ENCODE assay signal across 23 cellular contexts in genomic region chr3:9433884-9434521, GRCh38. TPM values are rescaled to one million over a fixed set of nuclear protein-coding genes. Genes with fewer than 3 reads are reported as not detected.
DNase-seq lines count a peak whose midpoint lies in the region; ATAC-seq and TF ChIP-seq lines count a peak whose summit lies in the region.
"Had no signal": no experiment of that assay in that cellular context is flagged by ENCODE, and none has a peak within 500 bp of the region (broad histone marks: within the 10 kb centered on the region; RNA-seq: fewer than 3 reads in every experiment).

No MANE protein-coding gene starts in this region.

- TF ChIP-seq CTCF in WTC11 (IDR thresholded peaks at IDR 0.05): no peak

- POLR2A ChIA-PET in WTC11 (lab: Charles Lee): no interaction called here

- H3K36me3 ChIP-seq in CD4-positive, CD25-positive, alpha-beta regulatory T cell (ENCODE audit: control insufficient read depth, insufficient read depth, low read length): peaks cover 97% of the 10 kb centered on the region

- CTCF ChIA-PET in WTC11 (lab: Charles Lee): no interaction called here

- no peaks in the 10 kb centered on the region for H3K27me3 ChIP-seq in CD4-positive, CD25-positive, alpha-beta regulatory T cell (ENCODE audit: control insufficient read depth, insufficient read depth, low read length)
- H3K27me3 ChIP-seq: BE2C had no signal

- H3K4me3 ChIP-seq in CD4-positive, CD25-positive, alpha-beta regulatory T cell (ENCODE audit: low read depth, low read length): no peak overlapping the region

- DNase-seq in activated T-cell treated with anti-CD3 and anti-CD28 coated beads, Interleukin-2, amount 50 U/mL, for 72 hours: no peak
- DNase-seq in activated T-cell treated with anti-CD3 and anti-CD28 coated beads, Interleukin-2, amount 50 U/mL, for 1 hour: no peak
- no peak for DNase-seq in CD4-positive, CD25-positive, alpha-beta regulatory T cell
- DNase-seq in WTC11 (ENCODE audit: low spot score) (no peak), left ventricle myocardium superior (no peak), SW 1271 (lab: John Stamatoyannopoulos, UW) (no peak), SKM-1 (lab: John Stamatoyannopoulos, UW; ENCODE audit: unreplicated experiment) (no peak), dermis blood vessel endothelial cell (no peak)
- DNase-seq: 8988T, ACHN, BE2C, H7, Karpas-422, NCI-H1092, NCI-H1417 treated with DMSO at 0.1 percent for 48 hours, NCI-H1694 treated with DMSO at 0.1 percent for 48 hours, NCI-H2081, NCI-H2227 treated with DMSO at 0.1 percent for 48 hours, NCI-H526 treated with DMSO at 0.1 percent for 48 hours, RPMI8226, SHP77 treated with DMSO at 0.1 percent for 48 hours had no signal

- no peaks in the 10 kb centered on the region for H3K27me3 Mint-ChIP-seq in activated T-cell treated with anti-CD3 and anti-CD28 coated beads, Interleukin-2, amount 50 U/mL, for 72 hours (ENCODE audit: low read depth)
- H3K27me3 Mint-ChIP-seq in CD4-positive, CD25-positive, alpha-beta regulatory T cell: no peaks in the 10 kb centered on the region
- no peaks in the 10 kb centered on the region for H3K27me3 Mint-ChIP-seq in WTC11 (ENCODE audit: low read depth)

- no peaks in the 10 kb centered on the region for H3K9me3 Mint-ChIP-seq in activated T-cell treated with anti-CD3 and anti-CD28 coated beads, Interleukin-2, amount 50 U/mL, for 72 hours
- H3K9me3 Mint-ChIP-seq in CD4-positive, CD25-positive, alpha-beta regulatory T cell: no peaks in the 10 kb centered on the region
- H3K9me3 Mint-ChIP-seq in WTC11: no peaks in the 10 kb centered on the region
- H3K9me3 Mint-ChIP-seq: CD14-positive monocyte had no signal

- H3K27ac Mint-ChIP-seq in activated T-cell treated with anti-CD3 and anti-CD28 coated beads, Interleukin-2, amount 50 U/mL, for 72 hours: peak overlapping the region; percentile 1
- peak overlapping the region in 2 of 3 donors; percentile 62 to 75 for H3K27ac Mint-ChIP-seq in CD4-positive, CD25-positive, alpha-beta regulatory T cell
- peak overlapping the region; percentile 2; the same call in 1 of the 2 replicates for H3K27ac Mint-ChIP-seq in WTC11
- H3K27ac Mint-ChIP-seq: CD14-positive monocyte had no signal

- peaks cover 19 to 45% of the 10 kb centered on the region in 2 donors for H3K36me3 Mint-ChIP-seq in activated T-cell treated with anti-CD3 and anti-CD28 coated beads, Interleukin-2, amount 50 U/mL, for 72 hours (ENCODE audit: insufficient read depth in 2 of 2)
- peaks cover 52% of the 10 kb centered on the region for H3K36me3 Mint-ChIP-seq in CD4-positive, CD25-positive, alpha-beta regulatory T cell
- peaks cover 76% of the 10 kb centered on the region for H3K36me3 Mint-ChIP-seq in WTC11

- no peak overlapping the region for H3K27ac ChIP-seq in CD4-positive, CD25-positive, alpha-beta regulatory T cell (ENCODE audit: insufficient read depth, low read length, poor library complexity, severe bottlenecking)

- peaks cover 6% of the 10 kb centered on the region for H3K4me1 Mint-ChIP-seq in activated T-cell treated with anti-CD3 and anti-CD28 coated beads, Interleukin-2, amount 50 U/mL, for 72 hours (ENCODE audit: low read depth)
- H3K4me1 Mint-ChIP-seq in CD4-positive, CD25-positive, alpha-beta regulatory T cell: peaks cover 5 to 13% (median 10%) of the 10 kb centered on the region in 4 donors
- no peaks in the 10 kb centered on the region for H3K4me1 Mint-ChIP-seq in WTC11
- H3K4me1 Mint-ChIP-seq: CD14-positive monocyte had no signal

- no peaks in the 10 kb centered on the region for H3K9me3 ChIP-seq in CD4-positive, CD25-positive, alpha-beta regulatory T cell (ENCODE audit: control insufficient read depth in 2 of 2, low read length in 2 of 2)
- H3K9me3 ChIP-seq: BE2C had no signal

- no peaks in the 10 kb centered on the region for H3K4me1 ChIP-seq in CD4-positive, CD25-positive, alpha-beta regulatory T cell (ENCODE audit: control insufficient read depth, insufficient read depth, low read length, poor library complexity, severe bottlenecking)
- H3K4me1 ChIP-seq: BE2C had no signal

- ATAC-seq in activated T-cell treated with anti-CD3 and anti-CD28 coated beads, Interleukin-2, amount 50 U/mL, for 72 hours (replicated peaks in 1 of 2): no peak
- ATAC-seq in CD4-positive, CD25-positive, alpha-beta regulatory T cell (ENCODE audit: low read depth in 2 of 2): no peak
- ATAC-seq in WTC11 (no peak), left ventricle myocardium superior (peak; percentile 51)
- ATAC-seq: HepG2 had no signal

- intact Hi-C loops in left ventricle myocardium superior (cut with micrococcal nuclease): no loop called here

- H3K4me3 Mint-ChIP-seq in activated T-cell treated with anti-CD3 and anti-CD28 coated beads, Interleukin-2, amount 50 U/mL, for 72 hours: no peak overlapping the region
- H3K4me3 Mint-ChIP-seq in CD4-positive, CD25-positive, alpha-beta regulatory T cell: no peak overlapping the region
- no peak overlapping the region for H3K4me3 Mint-ChIP-seq in WTC11
- H3K4me3 Mint-ChIP-seq: CD14-positive monocyte had no signal

TF ChIP-seq in WTC11, 78 proteins besides CTCF, POLR2A, EP300 and RAD21:
- TF ChIP-seq ETV6 (CRISPR knock-in tag; IDR thresholded peaks at IDR 0.05): no peak
- TF ChIP-seq MAX (CRISPR knock-in tag; IDR thresholded peaks at IDR 0.05): no peak
- no peak for TF ChIP-seq SOX15 (CRISPR knock-in tag; IDR thresholded peaks at IDR 0.05)
- TF ChIP-seq CREM (CRISPR knock-in tag; IDR thresholded peaks at IDR 0.05): no peak

RNA-seq across cellular contexts. Expression of gene SETD5, which starts 36.6 kb away (rescaled TPM):
- total RNA-seq in activated T-cell treated with anti-CD3 and anti-CD28 coated beads, Interleukin-2, amount 50 U/mL, for 72 hours: 100 to 1,000 TPM; 158 to 173 TPM
- total RNA-seq in CD4-positive, CD25-positive, alpha-beta regulatory T cell: 120 TPM
- polyA plus RNA-seq in CD4-positive, CD25-positive, alpha-beta regulatory T cell: 10 to 100 TPM; 17.7 to 32.2 (median 24.4) TPM
- 247 to 279 TPM (median 268 TPM) in 3 replicates for total RNA-seq in WTC11 (2021)
- 60.2 TPM for total RNA-seq in left ventricle myocardium superior
- total RNA-seq in dermis blood vessel endothelial cell: 48.0 and 73.4 TPM in 2 replicates

Comparison
In these comparisons a context has a peak if more than half of its experiments do, and no peak if none do; other contexts are left out.
1. H3K27ac Mint-ChIP-seq: peak in every context shown above with its lines; median percentile 68 in CD4-positive, CD25-positive, alpha-beta regulatory T cell; 2 in WTC11; 1 in activated T-cell treated with anti-CD3 and anti-CD28 coated beads, Interleukin-2, amount 50 U/mL, for 72 hours.